In the genomic region with DNA sequence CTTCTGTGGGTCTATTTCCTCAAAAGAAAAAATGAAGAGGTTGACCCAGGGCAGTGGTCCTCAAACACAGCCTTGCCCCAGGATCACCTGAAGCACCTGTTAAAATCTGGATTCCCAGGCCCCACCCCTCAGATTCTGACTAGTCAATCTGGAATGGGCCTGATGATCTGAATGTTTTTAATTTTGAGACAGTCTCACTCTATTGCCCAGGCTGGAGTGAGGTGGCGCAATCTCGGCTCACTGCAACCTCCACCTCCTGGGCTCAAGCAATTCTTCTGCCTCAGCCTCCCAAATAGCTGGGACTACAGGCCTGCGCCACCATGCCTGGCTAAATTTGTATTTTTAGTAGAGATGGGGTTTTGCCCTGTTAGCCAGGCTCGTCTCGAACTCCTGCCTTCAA, we compare ENCODE assay signal across 7 cellular contexts. TPM values are rescaled to one million over a fixed set of nuclear protein-coding genes. Genes with fewer than 3 reads are reported as not detected.
DNase-seq lines count a peak whose midpoint lies in the region; ATAC-seq and TF ChIP-seq lines count a peak whose summit lies in the region.
"Not testable (repeated sequence)": the region's sequence is repeated elsewhere in the genome, so short reads cannot be mapped to it uniquely, and the experiment has no call there.

No MANE protein-coding gene starts in this region.

- H3K9me3 Mint-ChIP-seq in activated naive CD4-positive, alpha-beta T cell treated with anti-CD3 and anti-CD28 coated beads, Interleukin-2, amount 50 U/mL, for 24 hours; nephron progenitor cell; stimulated activated naive B cell treated with anti-CD40 and anti-IgM and Interleukin-4, amounts not matched to agents 10 μg/mL and 1 μg/mL and 100 μg/mL, for 72 hours: not testable (repeated sequence)

- TF ChIP-seq CTCF in hepatocyte (IDR thresholded peaks at IDR 0.05; ENCODE audit: poor library complexity); nephron progenitor cell (IDR thresholded peaks at IDR 0.05): not testable (repeated sequence)

- not testable (repeated sequence) for ATAC-seq in T-helper 17 cell; stimulated activated naive B cell treated with anti-CD40 and anti-IgM and Interleukin-4, amounts not matched to agents 10 μg/mL and 1 μg/mL and 100 μg/mL, for 72 hours (replicated peaks)

- H3K36me3 Mint-ChIP-seq in T-helper 17 cell (ENCODE audit: low read depth); activated naive CD4-positive, alpha-beta T cell treated with anti-CD3 and anti-CD28 coated beads, Interleukin-2, amount 50 U/mL, for 24 hours; nephron progenitor cell (ENCODE audit: low read depth): not testable (repeated sequence)
- H3K36me3 Mint-ChIP-seq in stimulated activated naive B cell treated with anti-CD40 and anti-IgM and Interleukin-4, amounts not matched to agents 10 μg/mL and 1 μg/mL and 100 μg/mL, for 72 hours = peaks cover 21 to 50% of the 10 kb centered on the region in 2 donors

- peaks cover 81% of the 10 kb centered on the region for H3K4me1 ChIP-seq in effector memory CD4-positive, alpha-beta T cell (ENCODE audit: control insufficient read depth, insufficient read depth, low read length, poor library complexity, severe bottlenecking)
- peaks cover 55% of the 10 kb centered on the region for H3K4me1 ChIP-seq in hepatocyte (ENCODE audit: insufficient read depth)

- H3K27ac ChIP-seq in effector memory CD4-positive, alpha-beta T cell (ENCODE audit: insufficient read depth, low read length, poor library complexity, severe bottlenecking) = peak overlapping the region; percentile 98
- H3K27ac ChIP-seq in hepatocyte = peak overlapping the region; percentile 98

- not testable (repeated sequence) for H3K36me3 ChIP-seq in effector memory CD4-positive, alpha-beta T cell (ENCODE audit: control insufficient read depth, insufficient read depth, low read length); hepatocyte (replicated peaks; ENCODE audit: insufficient read depth, low read depth)

- H3K27ac Mint-ChIP-seq in T-helper 17 cell (peak overlapping the region; percentile 100), nephron progenitor cell (peak overlapping the region; percentile 72)
- peak overlapping the region; percentile 98 for H3K27ac Mint-ChIP-seq in activated naive CD4-positive, alpha-beta T cell treated with anti-CD3 and anti-CD28 coated beads, Interleukin-2, amount 50 U/mL, for 24 hours
- peak overlapping the region; percentile 99 for H3K27ac Mint-ChIP-seq in stimulated activated naive B cell treated with anti-CD40 and anti-IgM and Interleukin-4, amounts not matched to agents 10 μg/mL and 1 μg/mL and 100 μg/mL, for 72 hours

- H3K4me1 Mint-ChIP-seq in T-helper 17 cell (peaks cover 68% of the 10 kb centered on the region), nephron progenitor cell (peaks cover 87% of the 10 kb centered on the region)
- peaks cover 73% of the 10 kb centered on the region for H3K4me1 Mint-ChIP-seq in activated naive CD4-positive, alpha-beta T cell treated with anti-CD3 and anti-CD28 coated beads, Interleukin-2, amount 50 U/mL, for 24 hours
- H3K4me1 Mint-ChIP-seq in stimulated activated naive B cell treated with anti-CD40 and anti-IgM and Interleukin-4, amounts not matched to agents 10 μg/mL and 1 μg/mL and 100 μg/mL, for 72 hours = peaks cover 67 to 86% of the 10 kb centered on the region in 2 donors

- H3K79me2 ChIP-seq in hepatocyte = peaks cover 88% of the 10 kb centered on the region

- peak overlapping the region; percentile 31 for H3K4me3 Mint-ChIP-seq in T-helper 17 cell
- peak overlapping the region; percentile 92 for H3K4me3 Mint-ChIP-seq in activated naive CD4-positive, alpha-beta T cell treated with anti-CD3 and anti-CD28 coated beads, Interleukin-2, amount 50 U/mL, for 24 hours
- H3K4me3 Mint-ChIP-seq in nephron progenitor cell = not testable (repeated sequence)
- peak overlapping the region; percentile 9 to 42 for H3K4me3 Mint-ChIP-seq in stimulated activated naive B cell treated with anti-CD40 and anti-IgM and Interleukin-4, amounts not matched to agents 10 μg/mL and 1 μg/mL and 100 μg/mL, for 72 hours

- not testable (repeated sequence) for H3K9me3 ChIP-seq in T-helper 17 cell (ENCODE audit: control insufficient read depth, low read length, poor library complexity, severe bottlenecking); effector memory CD4-positive, alpha-beta T cell (ENCODE audit: control insufficient read depth, low read length); hepatocyte (ENCODE audit: low read depth)

- H3K27me3 Mint-ChIP-seq in T-helper 17 cell; activated naive CD4-positive, alpha-beta T cell treated with anti-CD3 and anti-CD28 coated beads, Interleukin-2, amount 50 U/mL, for 24 hours; nephron progenitor cell (ENCODE audit: low read depth, poor library complexity); stimulated activated naive B cell treated with anti-CD40 and anti-IgM and Interleukin-4, amounts not matched to agents 10 μg/mL and 1 μg/mL and 100 μg/mL, for 72 hours: not testable (repeated sequence)

- TF ChIP-seq EP300 in Ishikawa (IDR thresholded peaks at IDR 0.05; ENCODE audit: borderline replicate concordance) = not testable (repeated sequence)

- H3K9me2 ChIP-seq in hepatocyte (replicated peaks; ENCODE audit: insufficient read depth) = not testable (repeated sequence)

- not testable (repeated sequence) for DNase-seq in T-helper 17 cell; effector memory CD4-positive, alpha-beta T cell; hepatocyte (ENCODE audit: low spot score); nephron progenitor cell; stimulated activated naive B cell treated with anti-CD40 and anti-IgM and Interleukin-4, amounts not matched to agents 10 μg/mL and 1 μg/mL and 100 μg/mL, for 72 hours

- H3K27me3 ChIP-seq in effector memory CD4-positive, alpha-beta T cell (replicated peaks; ENCODE audit: control insufficient read depth, insufficient read depth, low read length, poor library complexity, severe bottlenecking); hepatocyte: not testable (repeated sequence)

- H3K4me2 ChIP-seq in hepatocyte = not testable (repeated sequence)

- not testable (repeated sequence) for H4K20me1 ChIP-seq in hepatocyte (ENCODE audit: insufficient read depth, poor library complexity, severe bottlenecking)

- 98% methylated on average over 5 of the region's 5 CpGs for WGBS in hepatocyte (ENCODE audit: low lambda C conversion rate, missing lambda C conversion rate)

- not testable (repeated sequence) for H3K4me3 ChIP-seq in effector memory CD4-positive, alpha-beta T cell (ENCODE audit: insufficient read depth, low read depth, low read length, poor library complexity, severe bottlenecking); hepatocyte

- not testable (repeated sequence) for TF ChIP-seq RAD21 in Ishikawa (IDR thresholded peaks at IDR 0.05; ENCODE audit: low read depth)

- H2AFZ ChIP-seq in hepatocyte = not testable (repeated sequence)

TF ChIP-seq in Ishikawa, 13 proteins besides CTCF, POLR2A, EP300 and RAD21:
- TF ChIP-seq CEBPB (IDR thresholded peaks at IDR 0.05) = peak; percentile 80
TF ChIP-seq in Ishikawa: peak in this region for 1; not testable (repeated sequence) for 12.

RNA-seq across cellular contexts. Expression of a gene that starts 4.3 kb away (rescaled TPM):
- total RNA-seq in T-helper 17 cell = 100 to 1,000 TPM; 129 to 151 TPM
- 17.9 and 19.0 TPM in 2 replicates for total RNA-seq in hepatocyte
- 41.2 and 45.5 TPM in 2 replicates for polyA plus RNA-seq in hepatocyte

RNA-seq across cellular contexts. Expression of a gene that starts 42.4 kb away (rescaled TPM):
- 1 to 10 TPM; 5.9 to 6.9 TPM for total RNA-seq in T-helper 17 cell
- total RNA-seq in hepatocyte = 11.2 and 13.0 TPM in 2 replicates
- polyA plus RNA-seq in hepatocyte = 20.2 and 22.6 TPM in 2 replicates

RNA-seq across cellular contexts. Expression of a gene that starts 56.8 kb away (rescaled TPM):
- total RNA-seq in T-helper 17 cell (under 1 TPM; 0.27 to 0.55 TPM), hepatocyte (1.0 and 2.6 TPM in 2 replicates)
- 1.6 and 2.1 TPM in 2 replicates for polyA plus RNA-seq in hepatocyte
